20 cellular contexts compared by ENCODE assay signal in the genomic region with DNA sequence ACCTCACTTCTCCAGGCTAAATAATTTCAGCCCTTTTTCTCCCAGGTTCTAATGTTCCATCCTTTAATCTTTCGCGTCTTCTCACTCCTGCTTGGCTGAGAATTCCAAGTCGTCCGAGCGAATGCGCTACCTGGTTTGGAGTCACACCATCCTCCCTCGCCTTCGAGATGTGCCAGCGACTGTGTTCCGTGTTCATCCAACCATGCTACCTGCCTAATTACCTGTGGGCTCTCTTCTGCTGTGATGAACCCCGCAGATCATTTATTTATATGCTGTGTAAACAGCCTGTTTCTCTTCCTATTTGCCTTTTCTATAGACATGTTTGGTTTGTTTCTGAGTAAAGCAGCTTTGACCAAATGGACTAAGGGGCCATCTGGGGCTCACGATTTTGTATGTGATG.
A peak's percentile ranks its signal among the peaks of the same experiment; 100 is the strongest.
DNase-seq lines count a peak whose midpoint lies in the region; ATAC-seq, FAIRE-seq and TF ChIP-seq lines count a peak whose summit lies in the region.
"Had no signal": no experiment of that assay in that cellular context is flagged by ENCODE, and none has a peak within 500 bp of the region (broad histone marks: within the 10 kb centered on the region; RNA-seq: fewer than 3 reads in every experiment).

No MANE protein-coding gene starts in this region.

- BruUV-seq in GM12878 (replicated peaks; lab: Mats Ljungman, UMichigan) (no TSS peak), Calu3 (replicated peaks; lab: Mats Ljungman, UMichigan) (no TSS peak)

- no peak for ATAC-seq in A549
- peak; percentile 3 for ATAC-seq in GM19452 (IDR thresholded peaks at IDR 0.05; ENCODE audit: unreplicated experiment)
- peak; percentile 68 for ATAC-seq in GM12878
- ATAC-seq: gastroesophageal sphincter, mucosa of descending colon had no signal

- no peak overlapping the region for H3K27ac Mint-ChIP-seq in Calu3 (ENCODE audit: unreplicated experiment)
- no peak overlapping the region for H3K27ac Mint-ChIP-seq in activated CD4-positive, alpha-beta memory T cell treated with anti-CD3 and anti-CD28 coated beads for 36 hours
- H3K27ac Mint-ChIP-seq: progenitor cell of endocrine pancreas had no signal

- no peaks in the 10 kb centered on the region for H3K9me3 ChIP-seq in A549
- no peaks in the 10 kb centered on the region; the same call in 2 of the 3 replicates for H3K9me3 ChIP-seq in GM12878 (replicated peaks; ENCODE audit: control insufficient read depth, insufficient read depth, low read length)
- H3K9me3 ChIP-seq: gastroesophageal sphincter, mucosa of descending colon, tibial artery had no signal

- peaks cover 34% of the 10 kb centered on the region for H3K4me1 ChIP-seq in A549
- H3K4me1 ChIP-seq in GM12878 (ENCODE audit: control insufficient read depth, insufficient read depth, low read length) = peaks cover 29% of the 10 kb centered on the region
- H3K4me1 ChIP-seq: gastroesophageal sphincter, tibial artery had no signal

- no peak overlapping the region for H3K4me3 ChIP-seq in A549
- H3K4me3 ChIP-seq in GM12878 = peak overlapping the region; percentile 55
- H3K4me3 ChIP-seq: gastroesophageal sphincter, mucosa of descending colon, tibial artery had no signal

- H2AFZ ChIP-seq in GM12878 (ENCODE audit: control insufficient read depth, low read depth, low read length) = peak overlapping the region; percentile 50

- no peaks in the 10 kb centered on the region for H4K20me1 ChIP-seq in GM12878 (ENCODE audit: control insufficient read depth, insufficient read depth)

- DNase-seq in A549 (ENCODE audit: low read depth in 1 of 2, low spot score in 1 of 2) = no peak
- DNase-seq in NCI-H1930 (lab: John Stamatoyannopoulos, UW) = peak; percentile 40 to 50
- DNase-seq in GM12878 (ENCODE audit: low read depth, low spot score) = peak; percentile 45
- no peak for DNase-seq in activated CD4-positive, alpha-beta T cell treated with anti-CD3 and anti-CD28 coated beads, Interleukin-2, amount 50 U/mL, for 48 hours
- no peak for DNase-seq in globus pallidus (ENCODE audit: low spot score)
- no peak for DNase-seq in Calu3
- no peak for DNase-seq in activated CD4-positive, alpha-beta memory T cell treated with anti-CD3 and anti-CD28 coated beads for 36 hours
- DNase-seq: activated CD8-positive, alpha-beta memory T cell treated with anti-CD3 and anti-CD28 coated beads for 24 hours; activated effector memory CD4-positive, alpha-beta T cell treated with anti-CD3 and anti-CD28 coated beads, Interleukin-2, amount 50 U/mL, for 16 hours; DND-41; islet precursor cell; MM.1S; mucosa of descending colon; NCI-H524; tibial artery had no signal

- 90% methylated on average over 12 of the region's 12 CpGs for WGBS in A549 (ENCODE audit: missing lambda C conversion rate)
- WGBS in GM12878 (ENCODE audit: insufficient coverage, insufficient replicate concordance, low lambda C conversion rate, missing lambda C conversion rate) = under 1% methylated on average over 12 of the region's 12 CpGs

- TF ChIP-seq EP300 in A549 (IDR thresholded peaks at IDR 0.05) (no peak), GM12878 (IDR thresholded peaks at IDR 0.05; ENCODE audit: borderline replicate concordance in 1 of 2, control insufficient read depth in 1 of 2, low read depth in 2 of 2, low read length in 2 of 2) (no peak)

- H3K36me3 ChIP-seq in GM12878 (ENCODE audit: control insufficient read depth in 2 of 2, insufficient read depth in 2 of 2, low read length in 1 of 2) = peaks cover 7 to 16% of the 10 kb centered on the region in 2 experiments; a peak in 3 of 4 replicates

- H3K4me2 ChIP-seq in A549 (peak overlapping the region; percentile 78), GM12878 (ENCODE audit: control insufficient read depth, insufficient read depth) (peak overlapping the region; percentile 70)

- FAIRE-seq in A549 (lab: Jason Lieb, UNC) (no peak), GM12878 (lab: Jason Lieb, UNC) (no peak)
- FAIRE-seq: endometrium, TTC549 had no signal

- H3K79me2 ChIP-seq in GM12878 (ENCODE audit: control insufficient read depth, insufficient read depth, low read length) = no peaks in the 10 kb centered on the region

- POLR2A ChIA-PET in A549 (lab: Yijun Ruan, JAX) (no interaction called here), GM12878 (lab: Charles Lee) (interaction anchor here (0.6 to 1.2 kb wide), 3 partner anchors 37 to 273 kb away, joined by 3 to 5 read pairs (median 4); no protein-coding TSS in a partner anchor)
- POLR2A ChIA-PET in activated CD4-positive, alpha-beta memory T cell treated with anti-CD3 and anti-CD28 coated beads for 36 hours (lab: Charles Lee) = no interaction called here

- no peaks in the 10 kb centered on the region for H3K27me3 ChIP-seq in GM12878 (replicated peaks in 1 of 2; ENCODE audit: control insufficient read depth in 2 of 2, insufficient read depth in 2 of 2, low read length in 1 of 2)
- H3K27me3 ChIP-seq: gastroesophageal sphincter, tibial artery had no signal

- CTCF ChIA-PET in A549 (lab: Yijun Ruan, JAX) (no interaction called here), GM12878 (lab: Yijun Ruan, JAX) (interaction anchor here (0.6 to 1.1 kb wide), 2 partner anchors 12 to 42 kb away, joined by 3 to 4 read pairs; no protein-coding TSS in a partner anchor), Calu3 (lab: Charles Lee) (no interaction called here)
- CTCF ChIA-PET in activated CD4-positive, alpha-beta memory T cell treated with anti-CD3 and anti-CD28 coated beads for 36 hours (lab: Charles Lee) = no interaction called here

- no peak for TF ChIP-seq RAD21 in A549 (conservative IDR thresholded peaks at IDR 0.05 in 1 of 2, IDR thresholded peaks at IDR 0.05 in 1 of 2)
- TF ChIP-seq RAD21 in GM12878 (IDR thresholded peaks at IDR 0.05; ENCODE audit: insufficient read depth, low read depth, low read length) = no peak

- H3K4me1 Mint-ChIP-seq in Calu3 (ENCODE audit: low read depth, unreplicated experiment) = peaks cover 29% of the 10 kb centered on the region
- H3K4me1 Mint-ChIP-seq in activated CD4-positive, alpha-beta memory T cell treated with anti-CD3 and anti-CD28 coated beads for 36 hours (ENCODE audit: low read depth) = no peaks in the 10 kb centered on the region

- peak overlapping the region; percentile 7 to 54; a peak in 3 of 6 replicates for H3K27ac ChIP-seq in A549
- peak overlapping the region; percentile 81 for H3K27ac ChIP-seq in GM12878 (ENCODE audit: control insufficient read depth, insufficient read depth)
- H3K27ac ChIP-seq: gastroesophageal sphincter, tibial artery had no signal

- TF ChIP-seq CTCF in A549 (IDR thresholded peaks at IDR 0.05) (no peak), GM12878 (IDR thresholded peaks at IDR 0.05 in 2 of 3, conservative IDR thresholded peaks at IDR 0.05 in 1 of 3; ENCODE audit: control insufficient read depth in 2 of 3, extremely low read depth in 1 of 3, insufficient read depth in 1 of 3, low read depth in 3 of 3, low read length in 3 of 3) (no peak), Calu3 (IDR thresholded peaks at IDR 0.05; ENCODE audit: unreplicated experiment) (no peak)

- SMC1A ChIA-PET in GM12878 (lab: Charles Lee; ENCODE audit: uncharacterized antibody, unreplicated experiment) = interaction anchor here (1.0 to 1.6 kb wide), 7 partner anchors 37 to 172 kb away, joined by 3 to 7 read pairs (median 3); no protein-coding TSS in a partner anchor

- no peaks in the 10 kb centered on the region for H3K27me3 Mint-ChIP-seq in Calu3 (ENCODE audit: unreplicated experiment)
- H3K27me3 Mint-ChIP-seq in activated CD4-positive, alpha-beta memory T cell treated with anti-CD3 and anti-CD28 coated beads for 36 hours = no peaks in the 10 kb centered on the region

- intact Hi-C loops in GM12878 (cut with micrococcal nuclease; ENCODE audit: unreplicated experiment) = loop anchor here (1.0 to 10.0 kb wide), 5 partner anchors 42 to 338 kb away; partner anchors contain the start of genes DYNLT1 and EZR
- intact Hi-C loops in Calu3 (cut with micrococcal nuclease; ENCODE audit: unreplicated experiment) = no loop called here
- intact Hi-C loops in activated CD4-positive, alpha-beta memory T cell treated with anti-CD3 and anti-CD28 coated beads for 36 hours (cut with micrococcal nuclease) = no loop called here

- no peaks in the 10 kb centered on the region for H3K9me3 Mint-ChIP-seq in Calu3 (ENCODE audit: low read depth, unreplicated experiment)
- H3K9me3 Mint-ChIP-seq in activated CD4-positive, alpha-beta memory T cell treated with anti-CD3 and anti-CD28 coated beads for 36 hours = no peaks in the 10 kb centered on the region

- RAD21 ChIA-PET in GM12878 (lab: Charles Lee; ENCODE audit: unreplicated experiment) = interaction anchor here (0.7 to 1.6 kb wide), 6 partner anchors 38 to 255 kb away, joined by 3 to 13 read pairs (median 4); partner anchors contain the start of gene DYNLT1

- TF ChIP-seq POLR2A in A549 (IDR thresholded peaks at IDR 0.05; ENCODE audit: low read length) (no peak), GM12878 (IDR thresholded peaks at IDR 0.05; ENCODE audit: low read depth, low read length) (no peak)

- H3K9ac ChIP-seq in GM12878 (ENCODE audit: control insufficient read depth, insufficient read depth, low read length) = peak overlapping the region; percentile 51

- in situ Hi-C loops in GM12878 (cut with MboI) = no loop called here

- peaks cover 9% of the 10 kb centered on the region for H3K36me3 Mint-ChIP-seq in Calu3 (ENCODE audit: insufficient read depth, unreplicated experiment)
- H3K36me3 Mint-ChIP-seq in activated CD4-positive, alpha-beta memory T cell treated with anti-CD3 and anti-CD28 coated beads for 36 hours = peaks cover 25% of the 10 kb centered on the region

- H3K4me3 Mint-ChIP-seq in Calu3 (ENCODE audit: low read depth, unreplicated experiment) = no peak overlapping the region
- no peak overlapping the region for H3K4me3 Mint-ChIP-seq in activated CD4-positive, alpha-beta memory T cell treated with anti-CD3 and anti-CD28 coated beads for 36 hours

TF ChIP-seq in A549, 52 proteins besides CTCF, POLR2A, EP300 and RAD21 (continues in another document):
- TF ChIP-seq FOSB (CRISPR knock-in tag; IDR thresholded peaks at IDR 0.05) (no peak), ZC3H11A (IDR thresholded peaks at IDR 0.05) (no peak), HOXB5 (CRISPR knock-in tag; IDR thresholded peaks at IDR 0.05) (no peak), HOXA7 (CRISPR knock-in tag; IDR thresholded peaks at IDR 0.05) (no peak), HDAC2 (IDR thresholded peaks at IDR 0.05) (no peak), BHLHE40 (IDR thresholded peaks at IDR 0.05; ENCODE audit: low read depth, low read length) (no peak)

TF ChIP-seq in GM12878, 131 proteins besides CTCF, POLR2A, EP300 and RAD21 (continues in another document):
- 0 out of 2 replicates have a peak, but pooled peaks have one; percentile 18 for TF ChIP-seq RB1 (IDR thresholded peaks at IDR 0.05; ENCODE audit: borderline replicate concordance)
- TF ChIP-seq, protein P1, sequence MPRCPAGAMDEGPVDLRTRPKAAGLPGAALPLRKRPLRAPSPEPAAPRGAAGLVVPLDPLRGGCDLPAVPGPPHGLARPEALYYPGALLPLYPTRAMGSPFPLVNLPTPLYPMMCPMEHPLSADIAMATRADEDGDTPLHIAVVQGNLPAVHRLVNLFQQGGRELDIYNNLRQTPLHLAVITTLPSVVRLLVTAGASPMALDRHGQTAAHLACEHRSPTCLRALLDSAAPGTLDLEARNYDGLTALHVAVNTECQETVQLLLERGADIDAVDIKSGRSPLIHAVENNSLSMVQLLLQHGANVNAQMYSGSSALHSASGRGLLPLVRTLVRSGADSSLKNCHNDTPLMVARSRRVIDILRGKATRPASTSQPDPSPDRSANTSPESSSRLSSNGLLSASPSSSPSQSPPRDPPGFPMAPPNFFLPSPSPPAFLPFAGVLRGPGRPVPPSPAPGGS (IDR thresholded peaks at IDR 0.05; ENCODE audit: borderline replicate concordance, insufficient read depth, low read depth, low read length, poor library complexity, severe bottlenecking) = no peak

Comparison
In these comparisons a context has a peak if more than half of its experiments do, and no peak if none do; other contexts are left out.
1. ATAC-seq: peak in GM19452 (single experiment) and GM12878 (single experiment); none in A549 (0 of 2).
2. DNase-seq: peak in NCI-H1930 (2 of 2) and GM12878 (single experiment); none in A549 (0 of 2), activated CD4-positive, alpha-beta T cell treated with anti-CD3 and anti-CD28 coated beads, Interleukin-2, amount 50 U/mL, for 48 hours (0 of 2), globus pallidus (single experiment), Calu3 (single experiment) and activated CD4-positive, alpha-beta memory T cell treated with anti-CD3 and anti-CD28 coated beads for 36 hours (single experiment).
3. Of the 24 proteins assayed by ChIP-seq in both GM12878 and A549: peak only in GM12878: SMC3; only in A549: none; in both: none; in neither: 23.